22 cellular contexts compared by ENCODE assay signal in genomic region chr18:44143054-44143453, GRCh38.
"Had no signal": no experiment of that assay in that cellular context is flagged by ENCODE, and none has a peak within 500 bp of the region (broad histone marks: within the 10 kb centered on the region; RNA-seq: fewer than 3 reads in every experiment).

No MANE protein-coding gene starts in this region.

- H3K4me3 ChIP-seq: breast epithelium had no signal

- ATAC-seq: activated T-cell treated with anti-CD3 and anti-CD28 coated beads, Interleukin-2, amount 50 U/mL, for 72 hours had no signal

- H3K4me3 Mint-ChIP-seq: activated CD4-positive, alpha-beta memory T cell treated with anti-CD3 and anti-CD28 coated beads for 36 hours; activated CD4-positive, alpha-beta T cell treated with anti-CD3 and anti-CD28 coated beads, Interleukin-2, amount 10 ng/mL, durations not matched to agents 7 days and 5 days; activated naive CD4-positive, alpha-beta T cell treated with anti-CD3 and anti-CD28 coated beads, Interleukin-2, amount 10 ng/mL, durations not matched to agents 7 days and 5 days; activated naive CD8-positive, alpha-beta T cell treated with anti-CD3 and anti-CD28 coated beads for 36 hours; activated T-cell treated with anti-CD3 and anti-CD28 coated beads, Interleukin-2, amount 50 U/mL, for 72 hours had no signal

- H3K36me3 ChIP-seq: breast epithelium had no signal

- H3K9me3 ChIP-seq: breast epithelium had no signal

- DNase-seq: activated CD4-positive, alpha-beta memory T cell treated with anti-CD3 and anti-CD28 coated beads for 36 hours; activated CD4-positive, alpha-beta T cell treated with anti-CD3 and anti-CD28 coated beads, Interleukin-2, amount 10 ng/mL, durations not matched to agents 7 days and 5 days; activated CD4-positive, CD25-positive, alpha-beta regulatory T cell; activated gamma-delta T cell treated with Interleukin-2 at 50 U/mL for 16 hours; activated naive CD4-positive, alpha-beta T cell treated with anti-CD3 and anti-CD28 coated beads, Interleukin-2, amount 10 ng/mL, durations not matched to agents 7 days and 5 days; activated naive CD8-positive, alpha-beta T cell treated with anti-CD3 and anti-CD28 coated beads for 36 hours; activated T-cell treated with anti-CD3 and anti-CD28 coated beads, Interleukin-2, amount 50 U/mL, for 72 hours; anterior cingulate cortex; caudate nucleus; KG1; NCI-H1092; NCI-H1417; NCI-H1930; NCI-H2107; NCI-H2171 treated with DMSO at 0.1 percent for 48 hours; NCI-H345; NCI-H524; SHP77 treated with DMSO at 0.1 percent for 48 hours; T-helper 1 cell had no signal

- H3K27me3 Mint-ChIP-seq: activated CD4-positive, alpha-beta memory T cell treated with anti-CD3 and anti-CD28 coated beads for 36 hours; activated CD4-positive, alpha-beta T cell treated with anti-CD3 and anti-CD28 coated beads, Interleukin-2, amount 10 ng/mL, durations not matched to agents 7 days and 5 days; activated naive CD4-positive, alpha-beta T cell treated with anti-CD3 and anti-CD28 coated beads, Interleukin-2, amount 10 ng/mL, durations not matched to agents 7 days and 5 days; activated naive CD8-positive, alpha-beta T cell treated with anti-CD3 and anti-CD28 coated beads for 36 hours had no signal

- H3K9me3 Mint-ChIP-seq: activated CD4-positive, alpha-beta T cell treated with anti-CD3 and anti-CD28 coated beads, Interleukin-2, amount 10 ng/mL, durations not matched to agents 7 days and 5 days; activated naive CD8-positive, alpha-beta T cell treated with anti-CD3 and anti-CD28 coated beads for 36 hours had no signal

- H3K27ac ChIP-seq: breast epithelium, VCaP had no signal

- H3K4me1 Mint-ChIP-seq: activated CD4-positive, alpha-beta T cell treated with anti-CD3 and anti-CD28 coated beads, Interleukin-2, amount 10 ng/mL, durations not matched to agents 7 days and 5 days; activated naive CD4-positive, alpha-beta T cell treated with anti-CD3 and anti-CD28 coated beads, Interleukin-2, amount 10 ng/mL, durations not matched to agents 7 days and 5 days; activated naive CD8-positive, alpha-beta T cell treated with anti-CD3 and anti-CD28 coated beads for 36 hours had no signal

- H3K27me3 ChIP-seq: breast epithelium had no signal

- H3K4me1 ChIP-seq: breast epithelium had no signal

- H3K36me3 Mint-ChIP-seq: activated CD4-positive, alpha-beta memory T cell treated with anti-CD3 and anti-CD28 coated beads for 36 hours; activated naive CD4-positive, alpha-beta T cell treated with anti-CD3 and anti-CD28 coated beads, Interleukin-2, amount 10 ng/mL, durations not matched to agents 7 days and 5 days; activated naive CD8-positive, alpha-beta T cell treated with anti-CD3 and anti-CD28 coated beads for 36 hours had no signal

- H3K27ac Mint-ChIP-seq: activated CD4-positive, alpha-beta memory T cell treated with anti-CD3 and anti-CD28 coated beads for 36 hours; activated CD4-positive, alpha-beta T cell treated with anti-CD3 and anti-CD28 coated beads, Interleukin-2, amount 10 ng/mL, durations not matched to agents 7 days and 5 days; activated naive CD4-positive, alpha-beta T cell treated with anti-CD3 and anti-CD28 coated beads, Interleukin-2, amount 10 ng/mL, durations not matched to agents 7 days and 5 days; activated naive CD8-positive, alpha-beta T cell treated with anti-CD3 and anti-CD28 coated beads for 36 hours; activated T-cell treated with anti-CD3 and anti-CD28 coated beads, Interleukin-2, amount 50 U/mL, for 72 hours; activated T-helper 2 cell treated with anti-CD3 and anti-CD28 coated beads, Interferon-gamma antibody, Interleukin-2, Interleukin-4, amounts not matched to agents 10 μg/mL and 5 μg/mL and 100 μg/mL, durations not matched to agents 14 hours and 24 hours and 36 hours had no signal
